23 cellular contexts compared by ENCODE assay signal in the genomic region with DNA sequence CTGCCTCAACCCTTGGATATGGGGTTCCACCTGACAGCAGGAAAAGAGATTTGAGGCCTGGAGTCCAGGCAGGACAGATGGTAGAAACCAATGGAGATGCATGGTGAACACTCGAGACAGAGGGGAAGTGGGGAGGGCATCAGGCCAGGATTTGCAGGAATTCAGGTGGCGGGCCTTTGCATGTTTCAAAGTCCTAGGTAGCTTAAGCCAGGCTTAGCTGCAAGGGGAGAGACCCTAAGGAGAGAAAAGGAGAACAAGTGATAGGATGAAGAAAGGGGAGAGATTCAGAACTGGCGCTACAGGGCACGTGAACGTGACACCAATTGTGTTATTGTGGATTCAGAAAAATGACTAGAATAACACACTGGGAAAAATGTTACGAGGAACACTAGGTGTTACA.
A peak's percentile ranks its signal among the peaks of the same experiment; 100 is the strongest.
DNase-seq lines count a peak whose midpoint lies in the region; ATAC-seq and TF ChIP-seq lines count a peak whose summit lies in the region.
"Had no signal": no experiment of that assay in that cellular context is flagged by ENCODE, and none has a peak within 500 bp of the region (broad histone marks: within the 10 kb centered on the region; RNA-seq: fewer than 3 reads in every experiment).

No MANE protein-coding gene starts in this region.

- no peaks in the 10 kb centered on the region for H3K9me3 ChIP-seq in endodermal cell (ENCODE audit: control insufficient read depth, low read length)
- no peaks in the 10 kb centered on the region for H3K9me3 ChIP-seq in stomach smooth muscle (ENCODE audit: control insufficient read depth in 2 of 2, low read length in 2 of 2)
- H3K9me3 ChIP-seq: BE2C; BLaER1 treated with 17β-estradiol and CSF1 and Interleukin-3, amounts not matched to agents 10 nM and 100 nM had no signal

- ATAC-seq in GM19023 (IDR thresholded peaks at IDR 0.05; ENCODE audit: unreplicated experiment), result no peak
- ATAC-seq: GM12878 had no signal

- peak; percentile 9 for DNase-seq in NCI-H82 (lab: John Stamatoyannopoulos, UW)
- no peak for DNase-seq in NCI-H82 treated with DMSO at 0.1 percent for 48 hours (lab: John Stamatoyannopoulos, UW; ENCODE audit: unreplicated experiment)
- peak; percentile 57 for DNase-seq in endodermal cell
- no peak for DNase-seq in nephron progenitor cell
- DNase-seq in NCI-H2171 (lab: John Stamatoyannopoulos, UW), result no peak
- DNase-seq in amniotic stem cell (lab: John Stamatoyannopoulos, UW), result no peak
- DNase-seq: AML-193; BE2C; CD4-positive, alpha-beta T cell; CD8-positive, alpha-beta memory T cell; DMS 273 treated with DMSO at 0.1 percent for 48 hours; DMS79; EL; GDM1; GM23248; H7; HCEC 1CT had no signal

- peaks cover 11% of the 10 kb centered on the region for H3K4me1 ChIP-seq in endodermal cell (ENCODE audit: control insufficient read depth, insufficient read depth, low read length)
- peaks cover 58% of the 10 kb centered on the region for H3K4me1 ChIP-seq in stomach smooth muscle (ENCODE audit: control insufficient read depth, insufficient read depth, low read length)
- H3K4me1 ChIP-seq: BE2C had no signal

- H3K36me3 ChIP-seq in endodermal cell (ENCODE audit: control insufficient read depth, insufficient read depth, low read length) (peaks cover 6% of the 10 kb centered on the region), stomach smooth muscle (ENCODE audit: control insufficient read depth in 2 of 2, insufficient read depth in 2 of 2, low read length in 2 of 2) (peaks cover 0 to 3% of the 10 kb centered on the region in 2 donors)
- H3K36me3 ChIP-seq: BE2C; BLaER1 treated with 17β-estradiol and CSF1 and Interleukin-3, amounts not matched to agents 10 nM and 100 nM had no signal

- H3K27ac ChIP-seq in endodermal cell (ENCODE audit: low read depth, low read length) (no peak overlapping the region), stomach smooth muscle (ENCODE audit: low read length) (peak overlapping the region; percentile 37)
- H3K27ac ChIP-seq: 22Rv1; BLaER1 treated with 17β-estradiol and CSF1 and Interleukin-3, amounts not matched to agents 10 nM and 100 nM; GM23248 had no signal

- H3K9me3 Mint-ChIP-seq in endodermal cell (no peaks in the 10 kb centered on the region), nephron progenitor cell (no peaks in the 10 kb centered on the region)
- H3K9me3 Mint-ChIP-seq: CD14-positive monocyte; CD4-positive, alpha-beta T cell had no signal

- H3K4me3 Mint-ChIP-seq in endodermal cell (no peak overlapping the region), nephron progenitor cell (no peak overlapping the region)
- H3K4me3 Mint-ChIP-seq: CD14-positive monocyte; CD4-positive, alpha-beta T cell; CD8-positive, alpha-beta memory T cell had no signal

- H3K4me3 ChIP-seq in endodermal cell (ENCODE audit: low read length) (no peak overlapping the region), stomach smooth muscle (ENCODE audit: low read length in 2 of 2) (no peak overlapping the region)
- H3K4me3 ChIP-seq: BLaER1 treated with 17β-estradiol and CSF1 and Interleukin-3, amounts not matched to agents 10 nM and 100 nM; GM12878; GM23248 had no signal

- H3K9ac ChIP-seq in endodermal cell (ENCODE audit: extremely low read depth, low read length, poor library complexity, severe bottlenecking) (peak overlapping the region; percentile 47), stomach smooth muscle (ENCODE audit: low read length in 2 of 2) (no peak overlapping the region)
- H3K9ac ChIP-seq: BLaER1 treated with 17β-estradiol and CSF1 and Interleukin-3, amounts not matched to agents 10 nM and 100 nM; GM23248 had no signal

- H3K4me1 Mint-ChIP-seq in endodermal cell (peaks cover 20% of the 10 kb centered on the region), nephron progenitor cell (peaks cover 36% of the 10 kb centered on the region)
- H3K4me1 Mint-ChIP-seq: CD14-positive monocyte; CD8-positive, alpha-beta memory T cell had no signal

- H3K36me3 Mint-ChIP-seq in endodermal cell (ENCODE audit: low read depth), result peaks cover 2% of the 10 kb centered on the region
- H3K36me3 Mint-ChIP-seq in nephron progenitor cell (ENCODE audit: low read depth), result peaks cover 10% of the 10 kb centered on the region
- H3K36me3 Mint-ChIP-seq: CD14-positive monocyte; CD8-positive, alpha-beta memory T cell had no signal

- TF ChIP-seq CTCF in endodermal cell (conservative IDR thresholded peaks at IDR 0.05) (no peak), nephron progenitor cell (IDR thresholded peaks at IDR 0.05) (no peak)

- H3K27me3 Mint-ChIP-seq in endodermal cell (ENCODE audit: insufficient read depth), result no peaks in the 10 kb centered on the region
- no peaks in the 10 kb centered on the region for H3K27me3 Mint-ChIP-seq in nephron progenitor cell (ENCODE audit: low read depth, poor library complexity)
- H3K27me3 Mint-ChIP-seq: CD4-positive, alpha-beta T cell had no signal

- H3K27me3 ChIP-seq in endodermal cell (ENCODE audit: control insufficient read depth, insufficient read depth, low read length, poor library complexity, severe bottlenecking), result no peaks in the 10 kb centered on the region
- no peaks in the 10 kb centered on the region for H3K27me3 ChIP-seq in stomach smooth muscle (ENCODE audit: control insufficient read depth in 1 of 2, insufficient read depth in 2 of 2, low read length in 2 of 2)
- H3K27me3 ChIP-seq: BE2C; BLaER1 treated with 17β-estradiol and CSF1 and Interleukin-3, amounts not matched to agents 10 nM and 100 nM had no signal

- H3K27ac Mint-ChIP-seq in endodermal cell, result peak overlapping the region; percentile 41
- peak overlapping the region; percentile 7 for H3K27ac Mint-ChIP-seq in nephron progenitor cell
- H3K27ac Mint-ChIP-seq: CD14-positive monocyte; CD4-positive, alpha-beta T cell; CD8-positive, alpha-beta memory T cell had no signal

- 68 to 84% methylated on average over 6 of the region's 6 CpGs for WGBS in endodermal cell (ENCODE audit: insufficient coverage in 1 of 2, insufficient read length in 1 of 2), 2 experiments

Comparison
In these comparisons a context has a peak if more than half of its experiments do, and no peak if none do; other contexts are left out.
1. DNase-seq: peak in NCI-H82 (single experiment) and endodermal cell (single experiment); none in NCI-H82 treated with DMSO at 0.1 percent for 48 hours (single experiment), nephron progenitor cell (single experiment), NCI-H2171 (single experiment) and amniotic stem cell (single experiment).